In the genomic region with DNA sequence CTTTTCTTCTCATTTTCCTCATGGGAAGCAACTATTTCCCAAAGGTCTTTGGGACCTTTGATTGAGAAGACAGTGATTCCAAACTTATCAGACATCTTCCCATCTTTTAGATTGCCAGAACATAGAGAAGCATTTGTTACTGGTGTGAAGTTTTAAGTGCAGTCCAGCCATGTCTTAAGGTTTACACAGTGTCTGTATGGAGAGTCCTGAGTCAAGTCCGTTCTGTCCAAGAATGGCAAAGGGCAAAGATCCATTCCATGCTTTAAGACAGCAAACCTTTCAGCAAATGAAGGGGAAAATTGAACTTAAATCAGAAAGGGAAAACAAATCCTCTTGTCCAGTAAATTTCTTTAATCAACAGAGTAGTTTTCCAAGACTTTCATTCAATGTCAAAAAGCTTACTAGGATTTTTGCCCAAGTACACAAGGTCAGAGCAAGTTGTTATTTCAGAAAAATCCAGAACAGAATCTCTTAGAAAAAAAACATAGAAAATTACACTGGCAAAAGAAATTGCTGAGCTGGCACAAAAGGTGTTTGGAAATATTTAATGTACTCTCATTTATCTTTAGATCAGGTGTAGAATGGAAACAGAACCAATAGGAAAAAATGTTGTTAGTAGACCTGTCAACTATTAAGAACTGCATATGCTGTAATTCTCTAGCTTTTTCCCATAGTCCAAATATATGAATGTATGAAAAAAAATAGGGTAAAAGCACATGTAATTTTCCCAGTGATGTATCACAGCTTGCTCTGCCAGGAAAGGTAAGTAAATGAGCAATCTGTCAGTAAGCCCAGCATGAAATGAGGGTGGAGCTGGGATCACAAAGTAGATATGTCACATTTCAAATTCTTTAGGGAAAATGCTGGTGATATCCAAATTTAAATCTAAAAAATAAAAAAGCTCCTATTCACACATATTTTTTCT, we compare ENCODE assay signal across 19 cellular contexts.
A peak's percentile ranks its signal among the peaks of the same experiment; 100 is the strongest.
DNase-seq lines count a peak whose midpoint lies in the region; ATAC-seq, FAIRE-seq and TF ChIP-seq lines count a peak whose summit lies in the region.
"Had no signal": no experiment of that assay in that cellular context is flagged by ENCODE, and none has a peak within 500 bp of the region (broad histone marks: within the 10 kb centered on the region; RNA-seq: fewer than 3 reads in every experiment).

No MANE protein-coding gene starts in this region.

- intact Hi-C loops in IMR-90 (cut with micrococcal nuclease): no loop called here
- intact Hi-C loops in pancreas (cut with DNase I): no loop called here

- no peak for TF ChIP-seq RAD21 in IMR-90 (IDR thresholded peaks at IDR 0.05; ENCODE audit: low read length)

- FAIRE-seq in bronchial epithelial cell (lab: Jason Lieb, UNC) (no peak), pancreas (lab: Jason Lieb, UNC) (no peak), GM19239 (lab: Jason Lieb, UNC) (no peak)
- FAIRE-seq: A204.1, G401.6, GM12891, HTR-8/SVneo had no signal

- no peak overlapping the region for H3K4me3 Mint-ChIP-seq in glutamatergic neuron (ENCODE audit: unreplicated experiment)
- H3K4me3 Mint-ChIP-seq: CD4-positive, alpha-beta memory T cell; GM23338; H9 had no signal

- no peak for TF ChIP-seq CTCF in IMR-90 (conservative IDR thresholded peaks at IDR 0.05; ENCODE audit: low read depth, low read length)
- TF ChIP-seq CTCF in bronchial epithelial cell (IDR thresholded peaks at IDR 0.05; ENCODE audit: insufficient read depth, low read length, severe bottlenecking): no peak
- TF ChIP-seq CTCF in glutamatergic neuron (IDR thresholded peaks at IDR 0.05; ENCODE audit: partially characterized antibody, unreplicated experiment): no peak
- no peak for TF ChIP-seq CTCF in pancreas (IDR thresholded peaks at IDR 0.05)

- no peak overlapping the region for H2BK5ac ChIP-seq in IMR-90 (ENCODE audit: low read depth, low read length, poor library complexity, severe bottlenecking)

- no peak overlapping the region for H3K56ac ChIP-seq in IMR-90 (ENCODE audit: extremely low read depth, insufficient read depth, low read length)

- H3K36me3 Mint-ChIP-seq in glutamatergic neuron (ENCODE audit: unreplicated experiment): no peaks in the 10 kb centered on the region
- H3K36me3 Mint-ChIP-seq: CD4-positive, alpha-beta memory T cell had no signal

- H3K79me1 ChIP-seq in IMR-90 (ENCODE audit: low read depth in 1 of 2, low read length in 2 of 2): no peaks in the 10 kb centered on the region

- ATAC-seq in IMR-90 (ENCODE audit: low read depth) (no peak), pancreas (peak; percentile 58 to 80 (median 66)), HG03439 (IDR thresholded peaks at IDR 0.05; ENCODE audit: unreplicated experiment) (no peak)
- ATAC-seq: GM23338 had no signal

- no peak overlapping the region for H3K18ac ChIP-seq in IMR-90 (ENCODE audit: low read depth, low read length)

- WGBS in IMR-90 (ENCODE audit: extremely low coverage in 2 of 2, insufficient read length in 1 of 2), 2 experiments: no CpG with 5 or more reads among the region's 1 CpG
- 29 to 42% methylated on average over 1 of the region's 1 CpG for WGBS in pancreas, 2 donors

- H3K27me3 ChIP-seq in IMR-90 (ENCODE audit: control insufficient read depth, insufficient read depth, low read length): no peaks in the 10 kb centered on the region
- H3K27me3 ChIP-seq in bronchial epithelial cell (ENCODE audit: control insufficient read depth, insufficient read depth, low read length): no peaks in the 10 kb centered on the region
- H3K27me3 ChIP-seq in pancreas: no peaks in the 10 kb centered on the region
- H3K27me3 ChIP-seq: BE2C had no signal

- no peak overlapping the region for H2BK120ac ChIP-seq in IMR-90 (ENCODE audit: low read depth, low read length)

- H3K27ac ChIP-seq in IMR-90 (ENCODE audit: insufficient read depth, low read length) (no peak overlapping the region), pancreas (peak overlapping the region in 2 of 4 donors; percentile 3 to 24)
- H3K27ac ChIP-seq: C4-2B had no signal

- dilution Hi-C loops in IMR-90 (cut with HindIII; ENCODE audit: low sequenced_read_pairs, unreplicated experiment): no loop called here

- no peak overlapping the region for H4K91ac ChIP-seq in IMR-90 (ENCODE audit: insufficient read depth, low read depth, low read length)

- POLR2A ChIA-PET in IMR-90 (lab: Charles Lee; ENCODE audit: unreplicated experiment): no interaction called here

- H4K8ac ChIP-seq in IMR-90 (ENCODE audit: low read depth in 2 of 2, low read length in 2 of 2): no peak overlapping the region

- H3K4me3 ChIP-seq in IMR-90 (ENCODE audit: insufficient read depth, low read depth, low read length) (no peak overlapping the region), bronchial epithelial cell (ENCODE audit: low read depth, low read length) (no peak overlapping the region), pancreas (no peak overlapping the region)
- H3K4me3 ChIP-seq: GM23338 had no signal

- H3K4me1 ChIP-seq in IMR-90 (ENCODE audit: control insufficient read depth, insufficient read depth, low read length) (no peaks in the 10 kb centered on the region), pancreas (peaks cover 3 to 7% (median 5%) of the 10 kb centered on the region in 3 donors)

- no peak overlapping the region for H2AK5ac ChIP-seq in IMR-90 (ENCODE audit: low read depth, low read length)

- no peak overlapping the region for H2BK15ac ChIP-seq in IMR-90 (ENCODE audit: low read depth, low read length)

- H3K23ac ChIP-seq in IMR-90 (ENCODE audit: low read depth, low read length): no peak overlapping the region

- no peak overlapping the region for H3K14ac ChIP-seq in IMR-90 (replicated peaks; ENCODE audit: low read depth, low read length)

- peaks cover 2% of the 10 kb centered on the region for H3K27me3 Mint-ChIP-seq in glutamatergic neuron (ENCODE audit: unreplicated experiment)
- H3K27me3 Mint-ChIP-seq: CD4-positive, alpha-beta memory T cell had no signal

- CTCF ChIA-PET in IMR-90 (lab: Yijun Ruan, JAX): interaction anchor here (0.6 kb wide), 1 partner anchor 16 kb away, joined by 5 read pairs; no protein-coding TSS in a partner anchor

- peaks cover 4% of the 10 kb centered on the region for H3K9me3 Mint-ChIP-seq in glutamatergic neuron (ENCODE audit: unreplicated experiment)

- no peak overlapping the region for H3K4me2 ChIP-seq in IMR-90 (ENCODE audit: low read depth, low read length)
- H3K4me2 ChIP-seq: GM23338 had no signal

- TF ChIP-seq POLR2A in IMR-90 (IDR thresholded peaks at IDR 0.05; ENCODE audit: low read depth, low read length): no peak

- no peaks in the 10 kb centered on the region for H4K20me1 ChIP-seq in IMR-90 (ENCODE audit: insufficient read depth, low read length)

- no peak overlapping the region for H2AK9ac ChIP-seq in IMR-90 (replicated peaks; ENCODE audit: low read depth, low read length, poor library complexity)

- H3K4ac ChIP-seq in IMR-90 (ENCODE audit: low read depth, low read length): no peak overlapping the region

- no peak overlapping the region for H2AFZ ChIP-seq in IMR-90 (replicated peaks; ENCODE audit: low read length, poor library complexity)
- H2AFZ ChIP-seq: GM23338 had no signal

- H3K9me3 ChIP-seq in IMR-90 (ENCODE audit: control insufficient read depth, insufficient read depth, low read length) (no peaks in the 10 kb centered on the region), pancreas (no peaks in the 10 kb centered on the region)
- H3K9me3 ChIP-seq: BE2C had no signal

- no TSS peak for BruUV-seq in IMR-90 (replicated peaks; lab: Mats Ljungman, UMichigan)

- H4K5ac ChIP-seq in IMR-90 (ENCODE audit: low read depth, low read length): no peak overlapping the region

- H3K27ac Mint-ChIP-seq in glutamatergic neuron (ENCODE audit: unreplicated experiment): peak overlapping the region; percentile 44
- H3K27ac Mint-ChIP-seq: CD4-positive, alpha-beta memory T cell; GM23338; H9 had no signal

- in situ Hi-C loops in IMR-90 (cut with MboI; ENCODE audit: low sequenced_read_pairs): no loop called here

- no peaks in the 10 kb centered on the region for H3K9me1 ChIP-seq in IMR-90 (ENCODE audit: insufficient read depth, low read length)

- DNase-seq in IMR-90 (no peak), bronchial epithelial cell (ENCODE audit: low read depth) (peak; percentile 5), glutamatergic neuron (no peak), pancreas (no peak), GM19239 (ENCODE audit: insufficient read length, low spot score) (no peak), NCI-H2227 (lab: John Stamatoyannopoulos, UW; ENCODE audit: unreplicated experiment) (no peak)
- DNase-seq: BE2C; CD4-positive, alpha-beta memory T cell; DMS79 treated with DMSO at 0.1 percent for 48 hours; EL; H9; KBM-7 had no signal

- no peak overlapping the region for H2BK20ac ChIP-seq in IMR-90 (ENCODE audit: low read depth, low read length)

- H3K36me3 ChIP-seq in IMR-90 (ENCODE audit: control insufficient read depth, insufficient read depth, low read length) (no peaks in the 10 kb centered on the region), bronchial epithelial cell (ENCODE audit: control insufficient read depth, insufficient read depth, low read length) (no peaks in the 10 kb centered on the region), pancreas (no peaks in the 10 kb centered on the region)

- peaks cover 36% of the 10 kb centered on the region for H3K4me1 Mint-ChIP-seq in glutamatergic neuron (ENCODE audit: low read depth, unreplicated experiment)
- H3K4me1 Mint-ChIP-seq: CD4-positive, alpha-beta memory T cell; H9 had no signal

- no peak overlapping the region for H3K9ac ChIP-seq in IMR-90 (ENCODE audit: low read depth, low read length)

TF ChIP-seq in IMR-90, 13 proteins besides CTCF, POLR2A, EP300 and RAD21:
- no peak for TF ChIP-seq RFX5 (IDR thresholded peaks at IDR 0.05; ENCODE audit: low read depth, low read length)
- TF ChIP-seq MAFK (IDR thresholded peaks at IDR 0.05; ENCODE audit: low read depth, low read length): peak; percentile 99

Comparison
In these comparisons a context has a peak if more than half of its experiments do, and no peak if none do; other contexts are left out.
1. ATAC-seq: peak in pancreas (4 of 4); none in IMR-90 (single experiment) and HG03439 (single experiment).